3 cellular contexts compared by ENCODE assay signal in the genomic region with DNA sequence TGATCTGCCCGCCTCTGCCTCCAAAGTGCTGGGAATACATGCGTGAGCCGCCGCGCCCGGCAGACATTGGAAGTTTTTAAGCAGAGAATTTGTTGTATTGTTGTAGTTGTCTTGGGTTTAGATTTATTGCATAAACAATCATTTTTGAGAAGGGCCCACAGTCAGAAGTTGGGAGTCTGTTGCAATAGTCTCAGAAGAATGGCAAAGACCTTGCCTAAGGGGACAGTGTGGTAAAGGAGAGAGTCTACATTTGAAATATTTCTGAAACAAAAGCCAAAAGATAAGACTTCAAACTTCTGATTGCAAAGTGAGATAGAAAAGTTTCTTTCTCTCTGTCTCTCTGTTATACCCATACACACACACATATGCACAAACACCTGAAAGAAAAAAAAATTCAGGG.
TF ChIP-seq lines count a peak whose summit lies in the region.

No MANE protein-coding gene starts in this region.

TF ChIP-seq in IMR-90, 13 proteins besides CTCF, POLR2A, EP300 and RAD21:
- TF ChIP-seq, protein P1, sequence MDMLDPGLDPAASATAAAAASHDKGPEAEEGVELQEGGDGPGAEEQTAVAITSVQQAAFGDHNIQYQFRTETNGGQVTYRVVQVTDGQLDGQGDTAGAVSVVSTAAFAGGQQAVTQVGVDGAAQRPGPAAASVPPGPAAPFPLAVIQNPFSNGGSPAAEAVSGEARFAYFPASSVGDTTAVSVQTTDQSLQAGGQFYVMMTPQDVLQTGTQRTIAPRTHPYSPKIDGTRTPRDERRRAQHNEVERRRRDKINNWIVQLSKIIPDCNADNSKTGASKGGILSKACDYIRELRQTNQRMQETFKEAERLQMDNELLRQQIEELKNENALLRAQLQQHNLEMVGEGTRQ (IDR thresholded peaks at IDR 0.05; ENCODE audit: low read depth, low read length): no peak
- TF ChIP-seq MAFK (IDR thresholded peaks at IDR 0.05; ENCODE audit: low read depth, low read length) (no peak), RFX5 (IDR thresholded peaks at IDR 0.05; ENCODE audit: low read depth, low read length) (no peak), FOS (IDR thresholded peaks at IDR 0.05; ENCODE audit: low read depth, low read length) (no peak), RCOR1 (IDR thresholded peaks at IDR 0.05; ENCODE audit: insufficient replicate concordance, low read length) (no peak), SMC3 (IDR thresholded peaks at IDR 0.05; ENCODE audit: low read depth, low read length) (no peak), MXI1 (IDR thresholded peaks at IDR 0.05; ENCODE audit: borderline replicate concordance, low read depth, low read length) (no peak), NFE2L2 (IDR thresholded peaks at IDR 0.05; ENCODE audit: low read depth, low read length) (no peak), BHLHE40 (IDR thresholded peaks at IDR 0.05; ENCODE audit: low read depth, low read length) (no peak), CHD1 (IDR thresholded peaks at IDR 0.05; ENCODE audit: low read depth, low read length) (no peak), MAZ (IDR thresholded peaks at IDR 0.05; ENCODE audit: borderline replicate concordance, low read depth, low read length) (no peak)

TF ChIP-seq in WTC11, 78 proteins besides CTCF, POLR2A, EP300 and RAD21 (continued from another document):
- no peak for TF ChIP-seq E2F4 (CRISPR knock-in tag; IDR thresholded peaks at IDR 0.05; ENCODE audit: borderline replicate concordance, low read depth)
- TF ChIP-seq EMX1 (CRISPR knock-in tag; IDR thresholded peaks at IDR 0.05): no peak
- TF ChIP-seq ATF1 (CRISPR knock-in tag; IDR thresholded peaks at IDR 0.05): no peak
- no peak for TF ChIP-seq NFYB (CRISPR knock-in tag; conservative IDR thresholded peaks at IDR 0.05; ENCODE audit: low read depth)
- no peak for TF ChIP-seq NR3C1 (CRISPR knock-in tag; conservative IDR thresholded peaks at IDR 0.05; ENCODE audit: low read depth)

TF ChIP-seq in SK-N-SH, 30 proteins besides CTCF, POLR2A, EP300 and RAD21 (continued from another document):
- no peak for TF ChIP-seq MXI1 (IDR thresholded peaks at IDR 0.05; ENCODE audit: low read depth, low read length)
- TF ChIP-seq PBX3 (IDR thresholded peaks at IDR 0.05): no peak
- TF ChIP-seq, protein P1 (IDR thresholded peaks at IDR 0.05; ENCODE audit: borderline replicate concordance, low read depth, low read length): no peak
- no peak for TF ChIP-seq TAF1 (IDR thresholded peaks at IDR 0.05; ENCODE audit: borderline replicate concordance, low read depth, low read length)
- TF ChIP-seq, protein P2, sequence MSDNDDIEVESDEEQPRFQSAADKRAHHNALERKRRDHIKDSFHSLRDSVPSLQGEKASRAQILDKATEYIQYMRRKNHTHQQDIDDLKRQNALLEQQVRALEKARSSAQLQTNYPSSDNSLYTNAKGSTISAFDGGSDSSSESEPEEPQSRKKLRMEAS (IDR thresholded peaks at IDR 0.05; ENCODE audit: low read depth): no peak
- TF ChIP-seq, protein P3, sequence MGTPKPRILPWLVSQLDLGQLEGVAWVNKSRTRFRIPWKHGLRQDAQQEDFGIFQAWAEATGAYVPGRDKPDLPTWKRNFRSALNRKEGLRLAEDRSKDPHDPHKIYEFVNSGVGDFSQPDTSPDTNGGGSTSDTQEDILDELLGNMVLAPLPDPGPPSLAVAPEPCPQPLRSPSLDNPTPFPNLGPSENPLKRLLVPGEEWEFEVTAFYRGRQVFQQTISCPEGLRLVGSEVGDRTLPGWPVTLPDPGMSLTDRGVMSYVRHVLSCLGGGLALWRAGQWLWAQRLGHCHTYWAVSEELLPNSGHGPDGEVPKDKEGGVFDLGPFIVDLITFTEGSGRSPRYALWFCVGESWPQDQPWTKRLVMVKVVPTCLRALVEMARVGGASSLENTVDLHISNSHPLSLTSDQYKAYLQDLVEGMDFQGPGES (IDR thresholded peaks at IDR 0.05; ENCODE audit: low read depth, low read length): no peak
TF ChIP-seq in SK-N-SH: peak in this region for 0.
